ENCODE assay signal across 23 cellular contexts in the genomic region with DNA sequence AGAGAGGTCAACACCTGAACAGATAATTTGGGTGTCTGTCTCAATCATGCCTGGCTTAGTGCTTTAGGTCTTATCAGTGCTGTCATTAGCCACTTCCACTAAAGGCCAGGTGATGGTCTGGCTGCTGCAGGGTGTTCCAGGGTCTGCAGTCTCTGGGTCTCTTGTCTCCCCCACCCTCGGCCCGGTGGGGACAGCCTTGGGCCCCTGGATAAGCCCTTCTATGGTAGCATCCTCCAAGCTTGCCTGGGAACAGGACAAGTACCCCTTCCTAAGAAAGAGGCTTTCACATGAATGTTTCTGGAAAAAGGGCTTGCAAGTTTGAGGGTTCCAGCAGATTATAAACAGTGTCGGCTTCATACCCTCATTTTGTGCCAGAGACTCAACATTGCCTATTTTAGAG. TPM values are rescaled to one million over a fixed set of nuclear protein-coding genes. Genes with fewer than 3 reads are reported as not detected.
"Had no signal": no experiment of that assay in that cellular context is flagged by ENCODE, and none has a peak within 500 bp of the region (broad histone marks: within the 10 kb centered on the region; RNA-seq: fewer than 3 reads in every experiment).

No MANE protein-coding gene starts in this region.

- H3K4me3 ChIP-seq: coronary artery, dorsolateral prefrontal cortex, esophagus muscularis mucosa, gastroesophageal sphincter, heart left ventricle, left lung, lower lobe of right lung had no signal

- H3K27ac ChIP-seq: coronary artery, esophagus muscularis mucosa, foreskin keratinocyte, gastroesophageal sphincter, heart left ventricle, left lung, lower lobe of right lung had no signal

- H3K27me3 ChIP-seq: foreskin keratinocyte, heart left ventricle had no signal

- H3K4me1 ChIP-seq: esophagus muscularis mucosa, foreskin keratinocyte, gastroesophageal sphincter, heart left ventricle, left lung, lower lobe of right lung had no signal

- H3K9me3 ChIP-seq: esophagus muscularis mucosa, gastroesophageal sphincter, heart left ventricle, left lung, lower lobe of right lung had no signal

- DNase-seq: dermis blood vessel endothelial cell; dorsolateral prefrontal cortex; effector CD4-positive, alpha-beta T cell; effector memory CD4-positive, alpha-beta T cell; foreskin keratinocyte; heart left ventricle; hippocampal formation; left cardiac atrium; left lung; left ventricle myocardium superior; lower lobe of right lung; mesenchymal stem cell; midbrain had no signal

- H3K36me3 ChIP-seq: esophagus muscularis mucosa, gastroesophageal sphincter, heart left ventricle, left lung, lower lobe of right lung had no signal

- ATAC-seq: foreskin keratinocyte, gastroesophageal sphincter, heart left ventricle, left cardiac atrium, left lung, left ventricle myocardium superior, lower lobe of right lung had no signal

RNA-seq across cellular contexts. Expression of gene ZNF536, which starts 29.3 kb away (rescaled TPM):
- total RNA-seq: dermis blood vessel endothelial cell, endothelial cell of umbilical vein, epithelial cell of proximal tubule, fibroblast of villous mesenchyme, foreskin keratinocyte, lung microvascular endothelial cell, mononuclear cell had no signal
- polyA plus RNA-seq: endothelial cell of umbilical vein, fibroblast of lung, foreskin keratinocyte, keratinocyte had no signal
